24 cellular contexts compared by ENCODE assay signal in the genomic region with DNA sequence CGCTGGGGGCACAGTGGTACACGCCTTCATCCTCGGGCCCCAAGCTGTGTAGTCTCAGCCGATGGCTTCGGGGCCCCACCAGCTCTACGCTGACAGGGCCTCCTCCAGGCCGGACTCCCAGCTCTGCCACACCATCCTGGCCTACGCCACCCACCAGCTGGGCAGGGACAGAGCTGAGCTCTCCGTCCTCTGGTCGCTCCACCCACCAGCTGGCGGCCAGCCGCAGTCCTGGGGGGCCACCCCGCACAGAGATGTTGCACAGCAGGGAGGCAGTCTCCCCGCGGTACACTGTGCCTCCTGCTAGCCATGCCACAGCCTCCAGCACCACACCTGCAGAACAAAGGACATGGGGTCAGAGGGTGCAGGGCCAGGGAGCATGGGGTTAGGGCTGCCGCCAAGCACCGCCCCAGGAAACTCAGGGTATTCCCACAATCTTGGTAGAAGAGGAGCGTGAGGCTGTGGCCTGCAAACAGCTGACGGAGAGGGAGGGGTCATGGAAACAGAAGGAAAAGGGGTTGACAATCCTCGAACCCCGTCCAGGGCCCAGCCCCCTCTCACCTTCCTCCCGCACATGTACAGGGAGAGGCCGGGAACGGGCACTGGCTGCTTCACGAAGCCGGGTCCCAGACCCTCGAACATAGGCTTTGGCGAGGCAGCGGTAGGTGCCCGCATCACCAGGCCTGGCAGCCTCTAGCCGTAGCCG. TPM values are rescaled to one million over a fixed set of nuclear protein-coding genes. Genes with fewer than 3 reads are reported as not detected.
"Had no signal": no experiment of that assay in that cellular context is flagged by ENCODE, and none has a peak within 500 bp of the region (broad histone marks: within the 10 kb centered on the region; RNA-seq: fewer than 3 reads in every experiment).

No MANE protein-coding gene starts in this region.

- H3K79me2 ChIP-seq: parathyroid adenoma had no signal

- H3K27ac Mint-ChIP-seq: activated B cell treated with CpG ODN at 0.5 μM for 24 hours; activated CD8-positive, alpha-beta T cell treated with anti-CD3 and anti-CD28 coated beads for 36 hours; activated naive CD4-positive, alpha-beta T cell treated with anti-CD3 and anti-CD28 coated beads, Interleukin-2, amount 50 U/mL, for 24 hours; mesothelial cell of epicardium had no signal

- H3K27me3 ChIP-seq: adrenal gland, brain microvascular endothelial cell, foreskin keratinocyte, testis had no signal

- ATAC-seq: activated CD8-positive, alpha-beta T cell treated with anti-CD3 and anti-CD28 coated beads for 36 hours; effector memory CD8-positive, alpha-beta T cell; foreskin keratinocyte had no signal

- H3K9ac ChIP-seq: parathyroid adenoma had no signal

- H3K4me1 ChIP-seq: foreskin keratinocyte, parathyroid adenoma had no signal

- H3K27ac ChIP-seq: adrenal gland, brain microvascular endothelial cell, foreskin keratinocyte, parathyroid adenoma, testis had no signal

- H3K36me3 Mint-ChIP-seq: mesothelial cell of epicardium had no signal

- H3K9me3 ChIP-seq: adrenal gland, testis had no signal

- H3K36me3 ChIP-seq: brain microvascular endothelial cell had no signal

- H3K27me3 Mint-ChIP-seq: activated B cell treated with CpG ODN at 0.5 μM for 24 hours; activated CD8-positive, alpha-beta T cell treated with anti-CD3 and anti-CD28 coated beads for 36 hours; activated naive CD4-positive, alpha-beta T cell treated with anti-CD3 and anti-CD28 coated beads, Interleukin-2, amount 50 U/mL, for 24 hours; effector memory CD8-positive, alpha-beta T cell had no signal

- DNase-seq: activated B cell treated with CpG ODN at 0.5 μM for 24 hours; activated CD4-positive, alpha-beta T cell treated with anti-CD3 and anti-CD28 coated beads for 48 hours; activated CD8-positive, alpha-beta memory T cell treated with anti-CD3 and anti-CD28 coated beads, Interleukin-2, amount 50 U/mL, for 4 hours; activated CD8-positive, alpha-beta T cell treated with anti-CD3 and anti-CD28 coated beads for 36 hours; activated effector memory CD4-positive, alpha-beta T cell treated with anti-CD3 and anti-CD28 coated beads, Interleukin-2, amount 50 U/mL, for 16 hours; activated T-cell treated with anti-CD3 and anti-CD28 coated beads, Interleukin-2, amount 50 U/mL, for 48 hours; adrenal gland; brain microvascular endothelial cell; effector memory CD8-positive, alpha-beta T cell; foreskin keratinocyte; glutamatergic neuron; retina; stimulated activated CD4-positive, alpha-beta T cell treated with anti-CD3 and anti-CD28 coated beads, Interleukin-2, amount 100 ng/mL, for 48 hours; stimulated activated naive CD4-positive, alpha-beta T cell; SW 1271; testis had no signal

- H2AFZ ChIP-seq: parathyroid adenoma had no signal

- H3K4me3 Mint-ChIP-seq: activated B cell treated with CpG ODN at 0.5 μM for 24 hours; activated CD8-positive, alpha-beta T cell treated with anti-CD3 and anti-CD28 coated beads for 36 hours; activated naive CD4-positive, alpha-beta T cell treated with anti-CD3 and anti-CD28 coated beads, Interleukin-2, amount 50 U/mL, for 24 hours; effector memory CD8-positive, alpha-beta T cell; mesothelial cell of epicardium had no signal

- H3K4me3 ChIP-seq: adrenal gland, testis had no signal

- H3K9me3 Mint-ChIP-seq: activated B cell treated with CpG ODN at 0.5 μM for 24 hours; activated CD8-positive, alpha-beta T cell treated with anti-CD3 and anti-CD28 coated beads for 36 hours; activated naive CD4-positive, alpha-beta T cell treated with anti-CD3 and anti-CD28 coated beads, Interleukin-2, amount 50 U/mL, for 24 hours; effector memory CD8-positive, alpha-beta T cell; mesothelial cell of epicardium had no signal

RNA-seq across cellular contexts. Expression of a gene that starts 11.2 kb away (rescaled TPM):
- total RNA-seq: activated B cell treated with CpG ODN at 0.5 μM for 24 hours; activated CD8-positive, alpha-beta T cell treated with anti-CD3 and anti-CD28 coated beads for 36 hours; foreskin keratinocyte; mesothelial cell of epicardium; myocyte; T-helper 2 cell treated with Interferon-gamma antibody and Interleukin-4, amounts not matched to agents 100 ng/mL and 5 ng/mL, for 36 hours; ureter had no signal
- polyA plus RNA-seq: foreskin keratinocyte had no signal

RNA-seq across cellular contexts. Expression of a gene that starts 22.6 kb away (rescaled TPM):
- total RNA-seq: activated B cell treated with CpG ODN at 0.5 μM for 24 hours; foreskin keratinocyte; lower leg skin; myocyte; T-helper 2 cell treated with Interferon-gamma antibody and Interleukin-4, amounts not matched to agents 100 ng/mL and 5 ng/mL, for 36 hours; ureter had no signal
- polyA plus RNA-seq: foreskin keratinocyte, neural cell had no signal

RNA-seq across cellular contexts. Expression of a gene that starts 23.0 kb away (rescaled TPM):
- total RNA-seq: activated B cell treated with CpG ODN at 0.5 μM for 24 hours; activated CD8-positive, alpha-beta T cell treated with anti-CD3 and anti-CD28 coated beads for 36 hours; foreskin keratinocyte; T-helper 2 cell treated with Interferon-gamma antibody and Interleukin-4, amounts not matched to agents 100 ng/mL and 5 ng/mL, for 36 hours had no signal
- polyA plus RNA-seq: foreskin keratinocyte had no signal

RNA-seq across cellular contexts. Expression of a gene that starts 58.9 kb away (rescaled TPM):
- total RNA-seq: activated B cell treated with CpG ODN at 0.5 μM for 24 hours; activated CD8-positive, alpha-beta T cell treated with anti-CD3 and anti-CD28 coated beads for 36 hours; foreskin keratinocyte; T-helper 2 cell treated with Interferon-gamma antibody and Interleukin-4, amounts not matched to agents 100 ng/mL and 5 ng/mL, for 36 hours had no signal
- polyA plus RNA-seq: foreskin keratinocyte, neural cell had no signal
